Comparison of ENCODE assay signal across 21 cellular contexts in genomic region chr14:89634037-89634436, GRCh38.
A peak's percentile ranks its signal among the peaks of the same experiment; 100 is the strongest.
DNase-seq lines count a peak whose midpoint lies in the region; ATAC-seq, FAIRE-seq and TF ChIP-seq lines count a peak whose summit lies in the region.
"Had no signal": no experiment of that assay in that cellular context is flagged by ENCODE, and none has a peak within 500 bp of the region (broad histone marks: within the 10 kb centered on the region; RNA-seq: fewer than 3 reads in every experiment).

No MANE protein-coding gene starts in this region.

- no TSS peak for BruUV-seq in HepG2 (replicated peaks; lab: Mats Ljungman, UMichigan)

- POLR2A ChIA-PET in HepG2 (lab: Yijun Ruan, JAX): interaction anchor here (0.9 kb wide), 1 partner anchor 45 kb away, joined by 4 read pairs; no protein-coding TSS in a partner anchor

- ATAC-seq in HepG2 (peak; percentile 44; the same call in 1 of the 3 replicates), right lobe of liver (no peak), left colon (peak; percentile 85), GM21381 (IDR thresholded peaks at IDR 0.05; ENCODE audit: unreplicated experiment) (no peak)
- ATAC-seq: CD8-positive, alpha-beta T cell; GM23338 had no signal

- H2AFZ ChIP-seq in HepG2 (ENCODE audit: low read length): no peak overlapping the region
- H2AFZ ChIP-seq: GM23338 had no signal

- no peak for TF ChIP-seq RAD21 in HepG2 (CRISPR knock-in tag; IDR thresholded peaks at IDR 0.05)

- WGBS in HepG2 (ENCODE audit: low lambda C conversion rate): 0% methylated on average over 1 of the region's 1 CpG
- 89% methylated on average over 1 of the region's 1 CpG for WGBS in right lobe of liver (ENCODE audit: insufficient coverage, low coverage, low lambda C conversion rate, missing lambda C conversion rate)
- 27 to 68% (median 50%) methylated on average over 1 of the region's 1 CpG for WGBS in small intestine, 3 donors

- intact Hi-C loops in HepG2 (cut with micrococcal nuclease; ENCODE audit: unreplicated experiment): no loop called here
- intact Hi-C loops in right lobe of liver (cut with DNase I): no loop called here
- intact Hi-C loops in left colon (cut with DNase I, micrococcal nuclease): no loop called here

- no peak overlapping the region for H3K9ac ChIP-seq in HepG2 (ENCODE audit: insufficient read depth, low read depth, low read length)
- H3K9ac ChIP-seq: BLaER1 had no signal

- DNase-seq in HepG2 (ENCODE audit: low spot score) (no peak), right lobe of liver (no peak), left colon (no peak), small intestine (peak; percentile 68), inferior parietal cortex (ENCODE audit: extremely low spot score) (no peak)
- DNase-seq: Caco-2; CD4-positive, CD25-positive, alpha-beta regulatory T cell; CD8-positive, alpha-beta T cell; DMS153; DND-41; HFFc6 had no signal

- H3K9me3 ChIP-seq in HepG2 (ENCODE audit: low read length) (no peaks in the 10 kb centered on the region), right lobe of liver (no peaks in the 10 kb centered on the region), small intestine (ENCODE audit: control insufficient read depth, low read depth) (no peaks in the 10 kb centered on the region)
- H3K9me3 ChIP-seq: Caco-2, HAP-1 had no signal

- H3K27ac ChIP-seq in HepG2 (ENCODE audit: extremely low read length, insufficient read depth, low read length): no peak overlapping the region
- no peak overlapping the region for H3K27ac ChIP-seq in right lobe of liver
- no peak overlapping the region for H3K27ac ChIP-seq in small intestine (ENCODE audit: low read depth in 1 of 2, low read length in 1 of 2)
- H3K27ac ChIP-seq: 22Rv1, BLaER1, C4-2B had no signal

- CTCF ChIA-PET in HepG2 (lab: Yijun Ruan, JAX; ENCODE audit: low intra/inter-chr PET ratio, low total read pairs): no interaction called here

- FAIRE-seq in HepG2 (lab: Jason Lieb, UNC) (no peak), small intestine (lab: Jason Lieb, UNC) (no peak)
- FAIRE-seq: A204.1, G401.6, GM12892, H54 had no signal

- no peak for TF ChIP-seq EP300 in HepG2 (IDR thresholded peaks at IDR 0.05; ENCODE audit: low read depth in 2 of 2, low read length in 2 of 2)
- no peak for TF ChIP-seq EP300 in HepG2 (CRISPR knock-in tag; IDR thresholded peaks at IDR 0.05; ENCODE audit: borderline replicate concordance)

- no peaks in the 10 kb centered on the region for H3K36me3 ChIP-seq in HepG2 (replicated peaks in 1 of 2; ENCODE audit: control insufficient read depth in 1 of 2, insufficient read depth in 2 of 2, low read length in 2 of 2)
- no peaks in the 10 kb centered on the region for H3K36me3 ChIP-seq in right lobe of liver
- no peaks in the 10 kb centered on the region for H3K36me3 ChIP-seq in small intestine (ENCODE audit: control insufficient read depth in 2 of 2, insufficient read depth in 2 of 2, low read length in 2 of 2)
- H3K36me3 ChIP-seq: BLaER1, HAP-1 had no signal

- H3K4me3 ChIP-seq in HepG2 (replicated peaks in 1 of 3; ENCODE audit: insufficient read depth in 1 of 3, low read depth in 2 of 3, low read length in 3 of 3) (no peak overlapping the region), right lobe of liver (no peak overlapping the region), small intestine (ENCODE audit: low read depth in 1 of 2, low read length in 2 of 2) (no peak overlapping the region)
- H3K4me3 ChIP-seq: BLaER1, GM23338, HAP-1 had no signal

- TF ChIP-seq CTCF in HepG2 (CRISPR knock-in tag; IDR thresholded peaks at IDR 0.05) (no peak), right lobe of liver (IDR thresholded peaks at IDR 0.05) (no peak)

- no peaks in the 10 kb centered on the region for H4K20me1 ChIP-seq in HepG2 (ENCODE audit: insufficient read depth, low read length)
- H4K20me1 ChIP-seq: BLaER1 had no signal

- H3K79me2 ChIP-seq in HepG2 (ENCODE audit: insufficient read depth, low read length): no peaks in the 10 kb centered on the region

- H3K4me2 ChIP-seq in HepG2 (ENCODE audit: low read depth, low read length): no peak overlapping the region
- H3K4me2 ChIP-seq: BLaER1, GM23338 had no signal

- H3K27me3 ChIP-seq in HepG2 (ENCODE audit: control insufficient read depth in 1 of 2, insufficient read depth in 2 of 2, low read length in 2 of 2) (peaks cover 0 to 3% of the 10 kb centered on the region in 2 experiments; a peak in 2 of 5 replicates), right lobe of liver (no peaks in the 10 kb centered on the region), small intestine (ENCODE audit: control insufficient read depth in 2 of 2, insufficient read depth in 2 of 2, low read length in 2 of 2) (no peaks in the 10 kb centered on the region)
- H3K27me3 ChIP-seq: BLaER1 had no signal

- no peak for TF ChIP-seq POLR2A in HepG2 (IDR thresholded peaks at IDR 0.05; ENCODE audit: insufficient read depth in 1 of 2, low read depth in 2 of 2, low read length in 2 of 2)
- no peak for TF ChIP-seq POLR2A in right lobe of liver (IDR thresholded peaks at IDR 0.05)

- in situ Hi-C loops in HepG2 (cut with HindIII; ENCODE audit: extremely low pct_ligation_motif_present, low pct_unique_long_range_greater_than_20kb): no loop called here

- H3K4me1 ChIP-seq in HepG2 (ENCODE audit: insufficient read depth, low read length) (peaks cover 21% of the 10 kb centered on the region), right lobe of liver (no peaks in the 10 kb centered on the region), small intestine (ENCODE audit: control insufficient read depth in 2 of 2, insufficient read depth in 1 of 2, low read depth in 1 of 2, low read length in 1 of 2) (peaks cover 2% of the 10 kb centered on the region in 2 donors)
- H3K4me1 ChIP-seq: Caco-2 had no signal

TF ChIP-seq in HepG2, 621 proteins besides CTCF, POLR2A, EP300 and RAD21:
- TF ChIP-seq TSC22D2 (CRISPR knock-in tag; IDR thresholded peaks at IDR 0.05; ENCODE audit: borderline replicate concordance) (no peak), ZMYM4 (CRISPR knock-in tag; IDR thresholded peaks at IDR 0.05) (0 out of 2 replicates have a peak, but pooled peaks have one; percentile 14), HNF4A (CRISPR knock-in tag; IDR thresholded peaks at IDR 0.05) (peak; percentile 30; the same call in 1 of the 2 replicates)

Comparison
In these comparisons a context has a peak if more than half of its experiments do, and no peak if none do; other contexts are left out.
1. ATAC-seq: peak in HepG2 (single experiment) and left colon (single experiment); none in right lobe of liver (0 of 4) and GM21381 (single experiment).